ENCODE assay signal across 30 cellular contexts in genomic region chr9:20446248-20446647, GRCh38.
"Had no signal": no experiment of that assay in that cellular context is flagged by ENCODE, and none has a peak within 500 bp of the region (broad histone marks: within the 10 kb centered on the region; RNA-seq: fewer than 3 reads in every experiment).

No MANE protein-coding gene starts in this region.

- H3K36me3 ChIP-seq: Peyer's patch, SJSA1 had no signal

- H3K27ac ChIP-seq: body of pancreas, Peyer's patch, SJSA1 had no signal

- FAIRE-seq: astrocyte, bronchial epithelial cell, TTC549 had no signal

- ATAC-seq: activated CD8-positive, alpha-beta T cell treated with anti-CD3 and anti-CD28 coated beads for 36 hours; activated T-cell treated with anti-CD3 and anti-CD28 coated beads, Interleukin-2, amount 50 U/mL, for 72 hours; activated T-helper 17 cell treated with anti-CD3 and anti-CD28 coated beads, Interleukin-2, amount 50 U/mL, for 72 hours; body of pancreas; PC-3 had no signal

- H3K4me3 ChIP-seq: body of pancreas, Peyer's patch, SJSA1 had no signal

- H3K27me3 ChIP-seq: body of pancreas, Peyer's patch, SJSA1 had no signal

- H3K4me1 ChIP-seq: body of pancreas, SJSA1 had no signal

- H3K9me3 ChIP-seq: body of pancreas, Peyer's patch, SJSA1, SK-N-SH had no signal

- DNase-seq: activated CD4-positive, alpha-beta T cell treated with anti-CD3 and anti-CD28 coated beads, Interleukin-2, amount 10 ng/mL, durations not matched to agents 24 days and 14 days; activated CD4-positive, alpha-beta T cell treated with anti-CD3 and anti-CD28 coated beads, Interleukin-2, amount 50 U/mL, for 4 hours; activated CD8-positive, alpha-beta T cell treated with anti-CD3 and anti-CD28 coated beads for 36 hours; activated gamma-delta T cell; activated naive CD4-positive, alpha-beta T cell treated with Interleukin-2 at 50 U/mL for 16 hours; activated naive CD8-positive, alpha-beta T cell treated with anti-CD3 and anti-CD28 coated beads, Interleukin-2, amount 10 ng/mL, durations not matched to agents 7 days and 5 days; activated T-cell treated with anti-CD3 and anti-CD28 coated beads, Interleukin-2, amount 50 U/mL, for 1 hour; activated T-cell treated with anti-CD3 and anti-CD28 coated beads, Interleukin-2, amount 50 U/mL, for 72 hours; body of pancreas; central memory CD4-positive, alpha-beta T cell; NCI-H1092 treated with DMSO at 0.1 percent for 48 hours; NCI-H1417; NCI-H1694; NCI-H1930; NCI-H2081 treated with DMSO at 0.1 percent for 48 hours; NCI-H226; NCI-H446 treated with DMSO at 0.1 percent for 48 hours; NCI-H526; NCI-H748 treated with DMSO at 0.1 percent for 48 hours; NK-92 treated with Interleukin-12 subunit alpha and Interleukin-12 subunit beta, amount 100 ng/mL, for 24 hours; PC-3; Peyer's patch; RPMI8226; SHP77 treated with DMSO at 0.1 percent for 48 hours; SK-N-SH had no signal
